In genomic region chr14:35331605-35332516, GRCh38 we compare ENCODE assay signal across 9 cellular contexts. TPM values are rescaled to one million over a fixed set of nuclear protein-coding genes. Genes with fewer than 3 reads are reported as not detected.
A peak's percentile ranks its signal among the peaks of the same experiment; 100 is the strongest.
DNase-seq lines count a peak whose midpoint lies in the region; ATAC-seq, FAIRE-seq and TF ChIP-seq lines count a peak whose summit lies in the region.
"Had no signal": no experiment of that assay in that cellular context is flagged by ENCODE, and none has a peak within 500 bp of the region (broad histone marks: within the 10 kb centered on the region; RNA-seq: fewer than 3 reads in every experiment).

No MANE protein-coding gene starts in this region.

- H2AFZ ChIP-seq in OCI-LY7 (ENCODE audit: low read length), result no peak overlapping the region

- 70 to 80% (median 75%) methylated on average over 18 to 21 of the region's 21 CpGs for WGBS in adrenal gland, 4 donors

- CTCF ChIA-PET in OCI-LY7 (lab: Charles Lee; ENCODE audit: unreplicated experiment), result no interaction called here

- no peaks in the 10 kb centered on the region for H4K20me1 ChIP-seq in OCI-LY7 (ENCODE audit: insufficient read depth, low read length)

- BruUV-seq in OCI-LY7 (replicated peaks; lab: Mats Ljungman, UMichigan), result no TSS peak

- H3K36me3 ChIP-seq in adrenal gland (replicated peaks in 1 of 2), result no peaks in the 10 kb centered on the region
- no peaks in the 10 kb centered on the region for H3K36me3 ChIP-seq in OCI-LY7 (ENCODE audit: insufficient read depth, low read length)

- intact Hi-C loops in adrenal gland (cut with DNase I), result loop anchor here in 1 of 2 donors (10.0 kb wide), 1 partner anchor 73 kb away; the partner anchor contains the start of gene NFKBIA
- intact Hi-C loops in OCI-LY7 (cut with micrococcal nuclease; ENCODE audit: unreplicated experiment), result no loop called here

- ATAC-seq in HG03460 (IDR thresholded peaks at IDR 0.05; ENCODE audit: unreplicated experiment), result peak; percentile 44
- peak; percentile 78 for ATAC-seq in memory B cell (ENCODE audit: low read depth)

- peak overlapping the region; percentile 91 for H3K27ac Mint-ChIP-seq in T-helper 1 cell treated with Interleukin-12 subunit alpha and Interleukin-12 subunit beta and Interleukin-4 antibody, amounts not matched to agents 30 μg/mL and 1 μg/mL, for 36 hours
- H3K27ac Mint-ChIP-seq in memory B cell, result peak overlapping the region; percentile 45

- no peaks in the 10 kb centered on the region for H3K36me3 Mint-ChIP-seq in T-helper 1 cell treated with Interleukin-12 subunit alpha and Interleukin-12 subunit beta and Interleukin-4 antibody, amounts not matched to agents 30 μg/mL and 1 μg/mL, for 36 hours (ENCODE audit: low read depth)
- no peaks in the 10 kb centered on the region for H3K36me3 Mint-ChIP-seq in memory B cell

- H3K9me3 ChIP-seq in adrenal gland (replicated peaks in 1 of 3), result no peaks in the 10 kb centered on the region
- H3K9me3 ChIP-seq in OCI-LY7 (ENCODE audit: low read length), result no peaks in the 10 kb centered on the region

- no peaks in the 10 kb centered on the region for H3K27me3 Mint-ChIP-seq in T-helper 1 cell treated with Interleukin-12 subunit alpha and Interleukin-12 subunit beta and Interleukin-4 antibody, amounts not matched to agents 30 μg/mL and 1 μg/mL, for 36 hours (ENCODE audit: low read depth)
- no peaks in the 10 kb centered on the region for H3K27me3 Mint-ChIP-seq in memory B cell

- H3K4me2 ChIP-seq in OCI-LY7 (ENCODE audit: low read length), result no peak overlapping the region

- POLR2A ChIA-PET in OCI-LY7 (lab: Charles Lee), result interaction anchor here (0.5 to 0.6 kb wide), 3 partner anchors 98 to 373 kb away, joined by 3 to 4 read pairs (median 3); no protein-coding TSS in a partner anchor

- H3K27me3 ChIP-seq in adrenal gland, result no peaks in the 10 kb centered on the region

- H3K79me2 ChIP-seq in OCI-LY7 (ENCODE audit: insufficient read depth, low read depth, low read length), result no peaks in the 10 kb centered on the region

- H3K27ac ChIP-seq in adrenal gland (peak overlapping the region in 2 of 5 donors; percentile 26 to 65), OCI-LY7 (ENCODE audit: low read depth, low read length, poor library complexity, severe bottlenecking) (no peak overlapping the region)

- DNase-seq in T-helper 1 cell (no peak), adrenal gland (peak in 6 of 7 donors; percentile 48 to 76 (median 62)), memory B cell (ENCODE audit: low spot score in 2 of 2) (no peak), GM12891 (ENCODE audit: insufficient read length, low spot score) (no peak), NCI-H2227 (lab: John Stamatoyannopoulos, UW; ENCODE audit: unreplicated experiment) (no peak), OCI-LY7 (ENCODE audit: low spot score) (no peak)
- DNase-seq: DND-41 had no signal

- FAIRE-seq in GM12891 (lab: Jason Lieb, UNC), result no peak

- H3K4me3 ChIP-seq in adrenal gland (no peak overlapping the region), OCI-LY7 (ENCODE audit: low read depth, low read length, poor library complexity, severe bottlenecking) (no peak overlapping the region)

- TF ChIP-seq CTCF in adrenal gland (IDR thresholded peaks at IDR 0.05) (no peak), OCI-LY7 (conservative IDR thresholded peaks at IDR 0.05; ENCODE audit: low read length) (no peak)

- H3K4me1 ChIP-seq in adrenal gland (replicated peaks in 1 of 2), result peaks cover 27 to 53% of the 10 kb centered on the region in 2 donors
- H3K4me1 ChIP-seq in OCI-LY7 (ENCODE audit: insufficient read depth, low read length, poor library complexity, severe bottlenecking), result no peaks in the 10 kb centered on the region

- peak in 1 of 2 donors; percentile 18 for TF ChIP-seq POLR2A in adrenal gland (IDR thresholded peaks at IDR 0.05)
- TF ChIP-seq POLR2A in GM12891 (IDR thresholded peaks at IDR 0.05; ENCODE audit: low read depth, low read length), result no peak

- peaks cover 28% of the 10 kb centered on the region for H3K4me1 Mint-ChIP-seq in T-helper 1 cell treated with Interleukin-12 subunit alpha and Interleukin-12 subunit beta and Interleukin-4 antibody, amounts not matched to agents 30 μg/mL and 1 μg/mL, for 36 hours (ENCODE audit: low read depth)
- H3K4me1 Mint-ChIP-seq in memory B cell, result peaks cover 15% of the 10 kb centered on the region

- no peaks in the 10 kb centered on the region for H3K9me2 ChIP-seq in OCI-LY7 (ENCODE audit: insufficient read depth, low read length)

- H3K4me3 Mint-ChIP-seq in T-helper 1 cell treated with Interleukin-12 subunit alpha and Interleukin-12 subunit beta and Interleukin-4 antibody, amounts not matched to agents 30 μg/mL and 1 μg/mL, for 36 hours, result no peak overlapping the region
- no peak overlapping the region for H3K4me3 Mint-ChIP-seq in memory B cell

- H3K9me3 Mint-ChIP-seq in T-helper 1 cell treated with Interleukin-12 subunit alpha and Interleukin-12 subunit beta and Interleukin-4 antibody, amounts not matched to agents 30 μg/mL and 1 μg/mL, for 36 hours, result no peaks in the 10 kb centered on the region
- no peaks in the 10 kb centered on the region for H3K9me3 Mint-ChIP-seq in memory B cell

TF ChIP-seq in GM12891, 5 proteins besides CTCF, POLR2A, EP300 and RAD21:
- TF ChIP-seq PAX5 (IDR thresholded peaks at IDR 0.05; ENCODE audit: insufficient read depth, low read length, severe bottlenecking), result no peak

RNA-seq across cellular contexts. Expression of gene PSMA6, which starts 39.7 kb away (rescaled TPM):
- total RNA-seq in adrenal gland, result 100 to 1,000 TPM; 114 to 323 (median 185) TPM
- polyA plus RNA-seq in adrenal gland, result 100 to 1,000 TPM; 119 to 393 (median 120) TPM
- 354 TPM for polyA plus RNA-seq in GM12891 (2012; ENCODE audit: low read depth, missing spikeins)
- total RNA-seq in OCI-LY7 (2014; rRNA removed; shearing (Covaris generic)), result 208 and 216 TPM in 2 replicates
- total RNA-seq in OCI-LY7 (2022), result 249 and 267 TPM in 2 replicates

Comparison
In these comparisons a context has a peak if more than half of its experiments do, and no peak if none do; other contexts are left out.
1. DNase-seq: peak in adrenal gland (6 of 7); none in T-helper 1 cell (0 of 5), memory B cell (0 of 2), GM12891 (single experiment), NCI-H2227 (single experiment) and OCI-LY7 (single experiment).